ENCODE assay signal across 24 cellular contexts in the genomic region with DNA sequence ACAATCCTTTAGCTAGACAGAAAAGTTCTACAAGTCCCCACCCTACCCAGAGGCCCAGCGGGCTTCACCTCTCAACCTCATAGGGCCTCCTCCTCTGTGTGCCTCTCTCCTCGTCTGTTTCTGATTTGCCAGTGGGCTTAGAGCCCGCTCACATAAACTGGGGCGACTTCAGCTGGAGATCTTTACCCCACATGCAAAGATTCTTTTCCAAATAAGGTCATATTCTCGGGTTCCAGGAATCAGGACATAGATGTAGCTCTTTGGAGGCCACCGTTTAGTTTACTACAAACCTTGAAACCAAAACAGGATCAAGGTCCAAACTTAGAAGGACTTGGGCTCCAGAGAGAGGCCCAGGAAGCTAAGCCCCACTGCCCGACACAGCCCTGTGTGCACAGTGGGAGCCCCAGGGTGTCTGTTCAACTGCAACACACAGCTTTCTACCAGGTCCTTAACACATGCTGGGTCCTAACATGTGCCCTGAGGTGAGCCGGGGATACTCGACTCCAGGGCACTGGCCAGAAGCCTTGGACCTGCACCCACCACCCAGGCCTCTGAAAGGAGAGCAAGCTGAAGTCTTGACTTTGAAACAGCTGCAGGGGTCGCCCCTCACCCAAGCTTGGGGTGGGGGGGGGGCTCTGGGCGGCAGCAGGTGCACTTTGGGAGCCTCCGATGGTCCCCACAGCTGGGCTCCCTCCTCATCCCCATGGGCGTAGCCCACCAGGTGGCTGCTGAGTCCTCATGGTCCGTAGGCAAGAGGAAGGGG. TPM values are rescaled to one million over a fixed set of nuclear protein-coding genes. Genes with fewer than 3 reads are reported as not detected.
DNase-seq lines count a peak whose midpoint lies in the region; ATAC-seq, FAIRE-seq and TF ChIP-seq lines count a peak whose summit lies in the region.
"Had no signal": no experiment of that assay in that cellular context is flagged by ENCODE, and none has a peak within 500 bp of the region (broad histone marks: within the 10 kb centered on the region; RNA-seq: fewer than 3 reads in every experiment).

No MANE protein-coding gene starts in this region.

- no peaks in the 10 kb centered on the region for H3K36me3 Mint-ChIP-seq in activated T-cell treated with anti-CD3 and anti-CD28 coated beads, Interleukin-2, amount 50 U/mL, for 4 hours (ENCODE audit: insufficient read depth)
- H3K36me3 Mint-ChIP-seq: CD4-positive, CD25-positive, alpha-beta regulatory T cell had no signal

- 0 out of 2 replicates have a peak overlapping the region, but pooled peaks have one; percentile 80 for H2BK12ac ChIP-seq in H1 (ENCODE audit: low read depth, low read length)
- no peak overlapping the region for H2BK12ac ChIP-seq in neuronal stem cell (ENCODE audit: low read length)

- H3K14ac ChIP-seq in H1 (ENCODE audit: insufficient read length) (no peak overlapping the region), neuronal stem cell (ENCODE audit: low read length) (peak overlapping the region; percentile 97)

- peak overlapping the region; percentile 85 for H3K27ac ChIP-seq in BLaER1
- H3K27ac ChIP-seq in H1 (ENCODE audit: low read depth, low read length): no peak overlapping the region
- no peak overlapping the region for H3K27ac ChIP-seq in neuronal stem cell (replicated peaks; ENCODE audit: low read length)
- no peak overlapping the region for H3K27ac ChIP-seq in smooth muscle cell (ENCODE audit: low read depth)
- H3K27ac ChIP-seq: HL-60 had no signal

- H3K79me1 ChIP-seq in H1 (ENCODE audit: low read depth, low read length) (no peaks in the 10 kb centered on the region), neuronal stem cell (ENCODE audit: low read depth, low read length) (no peaks in the 10 kb centered on the region)

- no peak overlapping the region for H2AFZ ChIP-seq in H1 (ENCODE audit: low read length)
- peak overlapping the region; percentile 3 for H2AFZ ChIP-seq in neuronal stem cell (ENCODE audit: low read length)
- no peak overlapping the region for H2AFZ ChIP-seq in smooth muscle cell (ENCODE audit: low read depth)

- H3K23me2 ChIP-seq in H1 (ENCODE audit: low read depth, low read length): 0 out of 2 replicates have a peak, but pooled peaks cover 1% of the 10 kb centered on the region

- DNase-seq in NAMALWA (ENCODE audit: low spot score) (peak; percentile 32), H1 (ENCODE audit: low read depth in 1 of 2, low spot score in 2 of 2) (no peak), neuronal stem cell (ENCODE audit: low spot score) (no peak), smooth muscle cell (lab: John Stamatoyannopoulos, UW; ENCODE audit: unreplicated experiment) (no peak)
- DNase-seq in activated T-cell treated with anti-CD3 and anti-CD28 coated beads, Interleukin-2, amount 50 U/mL, for 4 hours: no peak
- DNase-seq: AML-193, COR-L47, DMS 273 treated with DMSO at 0.1 percent for 48 hours, Kasumi-1, MG63, NCI-H1092, NCI-H1436 treated with DMSO at 0.1 percent for 48 hours, NCI-H2029, NCI-H2171, NCI-H446, NCI-H69, SIG-M5 had no signal

- no peaks in the 10 kb centered on the region for H3K9me3 Mint-ChIP-seq in activated T-cell treated with anti-CD3 and anti-CD28 coated beads, Interleukin-2, amount 50 U/mL, for 4 hours
- H3K9me3 Mint-ChIP-seq: IgD-negative memory B cell had no signal

- no peak overlapping the region for H4K91ac ChIP-seq in H1 (replicated peaks; ENCODE audit: insufficient read length, low read length)
- H4K91ac ChIP-seq in neuronal stem cell (ENCODE audit: low read depth, low read length, poor library complexity): no peak overlapping the region

- no peaks in the 10 kb centered on the region for H4K20me1 ChIP-seq in BLaER1
- no peaks in the 10 kb centered on the region for H4K20me1 ChIP-seq in H1 (replicated peaks in 1 of 2; ENCODE audit: control insufficient read depth in 1 of 2, insufficient read depth in 2 of 2, low read length in 2 of 2)
- no peaks in the 10 kb centered on the region for H4K20me1 ChIP-seq in smooth muscle cell (ENCODE audit: low read depth)

- H2BK15ac ChIP-seq in H1 (ENCODE audit: low read length) (no peak overlapping the region), neuronal stem cell (ENCODE audit: low read length) (peak overlapping the region; percentile 98)

- no peak for TF ChIP-seq RAD21 in H1 (IDR thresholded peaks at IDR 0.05 in 1 of 2, conservative IDR thresholded peaks at IDR 0.05 in 1 of 2; ENCODE audit: low read depth in 2 of 2, low read length in 2 of 2)

- TF ChIP-seq EP300 in H1 (IDR thresholded peaks at IDR 0.05; ENCODE audit: borderline replicate concordance in 1 of 2, low read depth in 2 of 2, low read length in 2 of 2): no peak

- peak overlapping the region; percentile 64; the same call in 1 of the 2 replicates for H3K9ac ChIP-seq in BLaER1
- H3K9ac ChIP-seq in H1 (replicated peaks in 1 of 4; ENCODE audit: extremely low read depth in 1 of 4, low read depth in 3 of 4, low read length in 3 of 4): no peak overlapping the region
- H3K9ac ChIP-seq in neuronal stem cell (ENCODE audit: low read depth, low read length, poor library complexity): no peak overlapping the region
- no peak overlapping the region for H3K9ac ChIP-seq in smooth muscle cell (ENCODE audit: low read depth)

- H3K27me3 ChIP-seq in BLaER1 (no peaks in the 10 kb centered on the region), H1 (replicated peaks in 1 of 4; ENCODE audit: control insufficient read depth in 3 of 4, extremely low read depth in 1 of 4, insufficient read depth in 3 of 4, low read length in 3 of 4) (no peaks in the 10 kb centered on the region), neuronal stem cell (ENCODE audit: control insufficient read depth in 3 of 3, insufficient read depth in 3 of 3, low read depth in 1 of 3, low read length in 3 of 3) (peaks cover 0 to 9% (median 0%) of the 10 kb centered on the region in 3 experiments), smooth muscle cell (ENCODE audit: low read depth) (no peaks in the 10 kb centered on the region)
- H3K27me3 ChIP-seq: MG63 had no signal

- H2BK120ac ChIP-seq in H1 (replicated peaks; ENCODE audit: low read depth, low read length) (no peak overlapping the region), neuronal stem cell (ENCODE audit: low read depth, low read length) (peak overlapping the region; percentile 91)

- no peak for FAIRE-seq in H1 (lab: Jason Lieb, UNC)
- FAIRE-seq: G401.6 had no signal

- no peak for TF ChIP-seq POLR2A in H1 (IDR thresholded peaks at IDR 0.05; ENCODE audit: control extremely low read depth in 1 of 2, low read depth in 2 of 2, low read length in 2 of 2)

- no peak for ATAC-seq in GM21423 (IDR thresholded peaks at IDR 0.05; ENCODE audit: unreplicated experiment)
- no peak for ATAC-seq in activated T-cell treated with anti-CD3 and anti-CD28 coated beads, Interleukin-2, amount 50 U/mL, for 4 hours

- H3K56ac ChIP-seq in H1 (replicated peaks; ENCODE audit: insufficient read length, low read depth, low read length): no peak overlapping the region

- no peak overlapping the region for H3K18ac ChIP-seq in H1 (ENCODE audit: extremely low read depth, low read length)
- peak overlapping the region; percentile 72 for H3K18ac ChIP-seq in neuronal stem cell (ENCODE audit: low read length)

- H2AK5ac ChIP-seq in H1 (ENCODE audit: low read depth, low read length) (no peak overlapping the region), neuronal stem cell (ENCODE audit: low read depth, low read length) (peak overlapping the region; percentile 96)

- H3K23ac ChIP-seq in H1 (ENCODE audit: insufficient read length): no peak overlapping the region
- no peak overlapping the region for H3K23ac ChIP-seq in neuronal stem cell (ENCODE audit: low read depth, low read length, poor library complexity)

- H2BK20ac ChIP-seq in H1 (ENCODE audit: low read length): no peak overlapping the region

- TF ChIP-seq CTCF in H1 (IDR thresholded peaks at IDR 0.05; ENCODE audit: control extremely low read depth in 1 of 3, insufficient read depth in 1 of 3, low read depth in 1 of 3, low read length in 3 of 3) (no peak), smooth muscle cell (IDR thresholded peaks at IDR 0.05; ENCODE audit: borderline replicate concordance, insufficient read depth, poor library complexity, severe bottlenecking) (no peak)

- H3K9me3 ChIP-seq in BLaER1 (no peaks in the 10 kb centered on the region), H1 (ENCODE audit: insufficient read depth in 2 of 2, low read depth in 1 of 2, low read length in 1 of 2) (no peaks in the 10 kb centered on the region), neuronal stem cell (replicated peaks in 1 of 2; ENCODE audit: control insufficient read depth in 2 of 2, insufficient read depth in 1 of 2, low read depth in 1 of 2, low read length in 2 of 2) (peaks cover 0 to 1% of the 10 kb centered on the region in 2 donors), smooth muscle cell (replicated peaks; ENCODE audit: low read depth) (no peaks in the 10 kb centered on the region)
- H3K9me3 ChIP-seq: HAP-1, MG63 had no signal

- peaks cover 2% of the 10 kb centered on the region for H3K4me1 Mint-ChIP-seq in activated T-cell treated with anti-CD3 and anti-CD28 coated beads, Interleukin-2, amount 50 U/mL, for 4 hours (ENCODE audit: low read depth)

- peak overlapping the region; percentile 88 for H3K4me2 ChIP-seq in BLaER1
- H3K4me2 ChIP-seq in H1 (ENCODE audit: insufficient read depth in 1 of 2, low read depth in 2 of 2, low read length in 2 of 2): no peak overlapping the region
- no peak overlapping the region for H3K4me2 ChIP-seq in neuronal stem cell (ENCODE audit: insufficient read depth, low read length, poor library complexity, severe bottlenecking)
- H3K4me2 ChIP-seq in smooth muscle cell: no peak overlapping the region

- 91% methylated on average over 10 of the region's 14 CpGs; no CpG with 5 or more reads in 1 of the 2 experiments for WGBS in H1 (ENCODE audit: extremely low coverage in 1 of 2, insufficient coverage in 1 of 2, insufficient read length in 1 of 2, insufficient replicate concordance in 2 of 2, low coverage in 1 of 2, low lambda C conversion rate in 2 of 2, missing lambda C conversion rate in 1 of 2), 2 experiments
- WGBS in neuronal stem cell (ENCODE audit: extremely low coverage in 2 of 2, insufficient read length in 2 of 2, insufficient replicate concordance in 1 of 2), 2 donors: no CpG with 5 or more reads among the region's 14 CpGs
- 90% methylated on average over 13 of the region's 14 CpGs for WGBS in smooth muscle cell (ENCODE audit: low lambda C conversion rate)

- no peak overlapping the region for H3K4me3 Mint-ChIP-seq in activated T-cell treated with anti-CD3 and anti-CD28 coated beads, Interleukin-2, amount 50 U/mL, for 4 hours
- H3K4me3 Mint-ChIP-seq: CD4-positive, CD25-positive, alpha-beta regulatory T cell had no signal

- H4K5ac ChIP-seq in H1 (ENCODE audit: insufficient read length, low read depth, low read length): no peak overlapping the region

- peaks cover 97% of the 10 kb centered on the region for H3K4me1 ChIP-seq in BLaER1
- H3K4me1 ChIP-seq in H1 (replicated peaks in 1 of 4; ENCODE audit: control insufficient read depth in 3 of 4, insufficient read depth in 4 of 4, low read length in 3 of 4): peaks cover 0 to 13% (median 2%) of the 10 kb centered on the region in 4 experiments; a peak in 5 of 7 replicates
- H3K4me1 ChIP-seq in neuronal stem cell (ENCODE audit: control insufficient read depth in 2 of 2, insufficient read depth in 1 of 2, low read depth in 1 of 2, low read length in 2 of 2): peaks cover 3 to 5% of the 10 kb centered on the region in 2 donors
- H3K4me1 ChIP-seq in smooth muscle cell (ENCODE audit: low read depth): no peaks in the 10 kb centered on the region
- H3K4me1 ChIP-seq: HAP-1 had no signal

- no peak overlapping the region for H3K4ac ChIP-seq in H1 (replicated peaks; ENCODE audit: insufficient read length, low read depth, low read length)
- no peak overlapping the region for H3K4ac ChIP-seq in neuronal stem cell (ENCODE audit: low read length)

- H4K8ac ChIP-seq in H1 (ENCODE audit: extremely low read depth, insufficient read depth, low read length) (no peak overlapping the region), neuronal stem cell (ENCODE audit: low read depth, low read length) (no peak overlapping the region)

- H3K79me2 ChIP-seq in H1 (ENCODE audit: control insufficient read depth in 1 of 2, insufficient read depth in 2 of 2, low read length in 2 of 2): no peaks in the 10 kb centered on the region
- H3K79me2 ChIP-seq in smooth muscle cell (ENCODE audit: low read depth): no peaks in the 10 kb centered on the region

- peaks cover 5% of the 10 kb centered on the region for H3K27me3 Mint-ChIP-seq in activated T-cell treated with anti-CD3 and anti-CD28 coated beads, Interleukin-2, amount 50 U/mL, for 4 hours (ENCODE audit: low read depth)
- H3K27me3 Mint-ChIP-seq: CD4-positive, CD25-positive, alpha-beta regulatory T cell had no signal

- no peaks in the 10 kb centered on the region for H3F3A ChIP-seq in smooth muscle cell (ENCODE audit: low read depth)

- CTCF ChIA-PET in H1 (lab: Charles Lee; ENCODE audit: partially characterized antibody): interaction anchor here (0.7 to 2.5 kb wide), 18 partner anchors 8 to 565 kb away, joined by 3 to 9 read pairs (median 4); no protein-coding TSS in a partner anchor

- H3K36me3 ChIP-seq in BLaER1: no peaks in the 10 kb centered on the region
- no peaks in the 10 kb centered on the region for H3K36me3 ChIP-seq in H1 (ENCODE audit: control insufficient read depth in 2 of 4, insufficient read depth in 4 of 4, low read length in 3 of 4)
- no peaks in the 10 kb centered on the region for H3K36me3 ChIP-seq in neuronal stem cell (replicated peaks in 1 of 2; ENCODE audit: control insufficient read depth in 2 of 2, insufficient read depth in 2 of 2, low read length in 2 of 2)
- H3K36me3 ChIP-seq in smooth muscle cell (ENCODE audit: low read depth): no peaks in the 10 kb centered on the region
- H3K36me3 ChIP-seq: HAP-1, MG63 had no signal

- H3K4me3 ChIP-seq in BLaER1 (no peak overlapping the region), H1 (ENCODE audit: extremely low read depth in 1 of 4, insufficient read depth in 2 of 4, low read depth in 3 of 4, low read length in 4 of 4) (no peak overlapping the region), neuronal stem cell (ENCODE audit: low read length in 2 of 2) (no peak overlapping the region), smooth muscle cell (no peak overlapping the region)
- H3K4me3 ChIP-seq: HAP-1, MG63 had no signal

- POLR2A ChIA-PET in H1 (lab: Charles Lee; ENCODE audit: partially characterized antibody): interaction anchor here (1.0 to 1.2 kb wide), 4 partner anchors 11 to 29 kb away, joined by 3 to 4 read pairs (median 4); no protein-coding TSS in a partner anchor

- H2BK5ac ChIP-seq in H1 (ENCODE audit: low read depth, low read length): no peak overlapping the region
- peak overlapping the region; percentile 87 for H2BK5ac ChIP-seq in neuronal stem cell (ENCODE audit: low read length)

RNA-seq across cellular contexts. Expression of a gene that starts 26.8 kb away (rescaled TPM):
- 38.6 and 39.7 TPM in 2 replicates for total RNA-seq in H1 (2021; fragmentation: NEBNext Ultra II Directional; extraction: Animal tissue kit (Norgen Biotek cat#: 25700))
- polyA plus RNA-seq in H1 (2011; rRNA removed) (23.5 and 37.5 TPM in 2 replicates), smooth muscle cell (13.4 and 15.2 TPM in 2 replicates)
- polyA plus RNA-seq in H1 (2011; cell fraction: cytosol; rRNA removed): 26.4 TPM
- polyA plus RNA-seq in H1 (2011; cell fraction: nucleus; rRNA removed): 181 TPM
- polyA plus RNA-seq in H1 (2012, experiment 1 of 2): 27.4 to 47.0 TPM (median 38.9 TPM) in 4 replicates
- polyA plus RNA-seq in H1 (2012, experiment 2 of 2): 19.5 TPM
- 27.2 TPM for polyA plus RNA-seq in H1 (2013, experiment 1 of 2)
- polyA plus RNA-seq in H1 (2013, experiment 2 of 2): 24.9 TPM
- 23.8 and 28.1 TPM in 2 replicates for polyA minus RNA-seq in H1 (2011; rRNA and poly(A)+ RNA removed)
- 33.8 TPM for polyA minus RNA-seq in H1 (2011; cell fraction: cytosol; rRNA and poly(A)+ RNA removed)
- 44.5 TPM for polyA minus RNA-seq in H1 (2011; cell fraction: nucleus; rRNA and poly(A)+ RNA removed)
- polyA plus RNA-seq in neuronal stem cell (2013, experiment 1 of 2): 25.7 TPM
- polyA plus RNA-seq in neuronal stem cell (2013, experiment 2 of 2): 25.0 TPM
- total RNA-seq in smooth muscle cell: 6.1 and 8.3 TPM in 2 replicates
- total RNA-seq in activated T-cell treated with anti-CD3 and anti-CD28 coated beads, Interleukin-2, amount 50 U/mL, for 4 hours: 10 to 100 TPM; 13.6 to 26.8 (median 18.5) TPM
